ENCODE assay signal across 25 cellular contexts in the genomic region with DNA sequence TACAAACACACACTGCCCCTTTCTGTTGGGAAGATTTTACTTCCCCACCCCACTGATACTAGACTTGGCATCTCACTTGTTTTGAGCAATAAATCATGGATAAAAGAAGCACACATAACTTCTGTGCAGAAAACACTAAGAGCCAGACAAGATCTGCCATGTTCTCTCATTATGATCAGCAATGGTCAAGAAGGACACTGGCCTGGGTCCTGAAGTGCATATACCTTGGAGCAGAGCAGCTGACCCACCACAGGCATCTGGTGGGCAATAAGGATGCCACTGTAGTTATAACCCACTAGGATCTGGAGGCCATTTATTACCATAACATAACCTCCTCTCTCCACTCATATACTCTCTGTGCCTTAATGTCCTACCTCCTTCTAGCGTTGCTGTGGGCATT.
"Had no signal": no experiment of that assay in that cellular context is flagged by ENCODE, and none has a peak within 500 bp of the region (broad histone marks: within the 10 kb centered on the region; RNA-seq: fewer than 3 reads in every experiment).

No MANE protein-coding gene starts in this region.

- H3K27me3 ChIP-seq: ovary, stomach, testis, thyroid gland, transverse colon, upper lobe of left lung, vagina had no signal

- DNase-seq: islet precursor cell; left ventricle myocardium inferior; midbrain; mucosa of descending colon; naive thymus-derived CD4-positive, alpha-beta T cell; ovary; retina; right cardiac atrium; stimulated activated CD4-positive, alpha-beta T cell treated with anti-CD3 and anti-CD28 coated beads, Interleukin-12 subunit alpha, Interleukin-12 subunit beta, amount 100 ng/mL, for 4 hours; stimulated activated CD4-positive, alpha-beta T cell treated with anti-CD3 and anti-CD28 coated beads, Interleukin-15, amount 100 ng/mL, for 24 hours; stimulated activated CD4-positive, alpha-beta T cell treated with anti-CD3 and anti-CD28 coated beads, Interleukin-2, amount 100 ng/mL, for 24 hours; stimulated activated CD4-positive, alpha-beta T cell treated with anti-CD3 and anti-CD28 coated beads, Interleukin-4, amount 100 ng/mL, for 1 hour; stimulated activated naive B cell treated with anti-CD40 and anti-IgM and Interleukin-4, amounts not matched to agents 10 μg/mL and 1 μg/mL and 100 μg/mL, for 72 hours; stimulated activated naive CD8-positive, alpha-beta T cell treated with anti-CD3 and anti-CD28 coated beads, Interleukin-15, Interleukin-2, amounts not matched to agents 100 U/mL and 50 U/mL, for 24 hours; stomach; testis; thyroid gland; transverse colon; upper lobe of left lung had no signal

- H3K36me3 ChIP-seq: left ventricle myocardium inferior, ovary, prostate gland, stomach, thyroid gland, transverse colon, upper lobe of left lung, vagina had no signal

- H3K27ac ChIP-seq: left ventricle myocardium inferior, ovary, prostate gland, skin epidermis, stomach, testis, thyroid gland, transverse colon, vagina had no signal

- H3K4me1 ChIP-seq: prostate gland, stomach, thyroid gland, transverse colon, vagina had no signal

- H3K4me3 ChIP-seq: left ventricle myocardium inferior, lung, mucosa of descending colon, ovary, prostate gland, skin epidermis, stomach, testis, thyroid gland, transverse colon, upper lobe of left lung, vagina had no signal

- H3K9me3 ChIP-seq: left ventricle myocardium inferior, mucosa of descending colon, ovary, prostate gland, stomach, testis, thyroid gland, transverse colon, upper lobe of left lung, vagina had no signal

- ATAC-seq: mucosa of descending colon; naive thymus-derived CD4-positive, alpha-beta T cell; natural killer cell treated with Interleukin-12 subunit alpha and Interleukin-12 subunit beta and Interleukin-15 and Interleukin-18, amount 100 ng/mL, for 72 hours; right cardiac atrium; sciatic nerve; stimulated activated naive B cell treated with anti-CD40 and anti-IgM and Interleukin-4, amounts not matched to agents 10 μg/mL and 1 μg/mL and 100 μg/mL, for 72 hours; stimulated activated naive CD8-positive, alpha-beta T cell treated with anti-CD3 and anti-CD28 coated beads, Interleukin-15, Interleukin-2, amounts not matched to agents 100 U/mL and 50 U/mL, for 24 hours had no signal
